ENCODE assay signal across 15 cellular contexts in genomic region chr15:89815769-89816168, GRCh38. TPM values are rescaled to one million over a fixed set of nuclear protein-coding genes. Genes with fewer than 3 reads are reported as not detected.
DNase-seq lines count a peak whose midpoint lies in the region; ATAC-seq and TF ChIP-seq lines count a peak whose summit lies in the region.
"Had no signal": no experiment of that assay in that cellular context is flagged by ENCODE, and none has a peak within 500 bp of the region (broad histone marks: within the 10 kb centered on the region; RNA-seq: fewer than 3 reads in every experiment).

No MANE protein-coding gene starts in this region.

- peaks cover 3% of the 10 kb centered on the region for H3K4me1 Mint-ChIP-seq in activated naive CD4-positive, alpha-beta T cell treated with anti-CD3 and anti-CD28 coated beads for 36 hours (ENCODE audit: low read depth)
- H3K4me1 Mint-ChIP-seq in IgD-negative memory B cell (peaks cover 3 to 12% (median 6%) of the 10 kb centered on the region in 3 donors), endodermal cell (no peaks in the 10 kb centered on the region), osteocyte (ENCODE audit: unreplicated experiment) (peaks cover 54% of the 10 kb centered on the region)

- ATAC-seq in GM19351 (IDR thresholded peaks at IDR 0.05; ENCODE audit: unreplicated experiment) (no peak), upper lobe of left lung (ENCODE audit: low FRiP score in 2 of 2) (no peak)
- ATAC-seq: esophagus mucosa had no signal

- intact Hi-C loops in activated naive CD4-positive, alpha-beta T cell treated with anti-CD3 and anti-CD28 coated beads for 36 hours (cut with micrococcal nuclease), result no loop called here

- H3K4me1 ChIP-seq in endodermal cell (ENCODE audit: control insufficient read depth, insufficient read depth, low read length) (no peaks in the 10 kb centered on the region), upper lobe of left lung (peaks cover 5 to 21% (median 17%) of the 10 kb centered on the region in 4 donors)

- H3K4me3 ChIP-seq in endodermal cell (ENCODE audit: low read length) (no peak overlapping the region), upper lobe of left lung (no peak overlapping the region)

- H3K9me3 Mint-ChIP-seq in activated naive CD4-positive, alpha-beta T cell treated with anti-CD3 and anti-CD28 coated beads for 36 hours, result no peaks in the 10 kb centered on the region
- H3K9me3 Mint-ChIP-seq in IgD-negative memory B cell (peaks cover 0 to 6% (median 6%) of the 10 kb centered on the region in 3 donors), endodermal cell (peaks cover 15% of the 10 kb centered on the region), osteocyte (ENCODE audit: unreplicated experiment) (no peaks in the 10 kb centered on the region)

- TF ChIP-seq CTCF in endodermal cell (conservative IDR thresholded peaks at IDR 0.05) (no peak), osteocyte (IDR thresholded peaks at IDR 0.05) (no peak), upper lobe of left lung (IDR thresholded peaks at IDR 0.05) (no peak)

- peaks cover 57% of the 10 kb centered on the region for H3K27me3 ChIP-seq in endodermal cell (ENCODE audit: control insufficient read depth, insufficient read depth, low read length, poor library complexity, severe bottlenecking)
- H3K27me3 ChIP-seq in upper lobe of left lung, result peaks cover 0 to 12% (median 9%) of the 10 kb centered on the region in 4 donors

- TF ChIP-seq POLR2A in upper lobe of left lung (IDR thresholded peaks at IDR 0.05), result no peak

- H3K4me3 Mint-ChIP-seq in activated naive CD4-positive, alpha-beta T cell treated with anti-CD3 and anti-CD28 coated beads for 36 hours, result peak overlapping the region; percentile 63
- H3K4me3 Mint-ChIP-seq in IgD-negative memory B cell (peak overlapping the region in 3 of 4 donors; percentile 73 to 84 (median 80)), endodermal cell (peak overlapping the region; percentile 40), osteocyte (ENCODE audit: unreplicated experiment) (peak overlapping the region; percentile 68)

- H3K27ac ChIP-seq in endodermal cell (ENCODE audit: low read depth, low read length), result no peak overlapping the region
- H3K27ac ChIP-seq in upper lobe of left lung, result no peak overlapping the region
- H3K27ac ChIP-seq: ascending aorta, Peyer's patch, WERI-Rb-1 had no signal

- H3K27me3 Mint-ChIP-seq in activated naive CD4-positive, alpha-beta T cell treated with anti-CD3 and anti-CD28 coated beads for 36 hours (ENCODE audit: low read depth), result peaks cover 43% of the 10 kb centered on the region
- peaks cover 33% of the 10 kb centered on the region for H3K27me3 Mint-ChIP-seq in IgD-negative memory B cell
- H3K27me3 Mint-ChIP-seq in endodermal cell (ENCODE audit: insufficient read depth), result peaks cover 74% of the 10 kb centered on the region
- H3K27me3 Mint-ChIP-seq in osteocyte (ENCODE audit: unreplicated experiment), result no peaks in the 10 kb centered on the region

- H3K36me3 ChIP-seq in endodermal cell (ENCODE audit: control insufficient read depth, insufficient read depth, low read length) (no peaks in the 10 kb centered on the region), upper lobe of left lung (no peaks in the 10 kb centered on the region)
- H3K36me3 ChIP-seq: ascending aorta, Peyer's patch, WERI-Rb-1 had no signal

- TF ChIP-seq EP300 in upper lobe of left lung (IDR thresholded peaks at IDR 0.05), result no peak

- H3K36me3 Mint-ChIP-seq in activated naive CD4-positive, alpha-beta T cell treated with anti-CD3 and anti-CD28 coated beads for 36 hours (ENCODE audit: low read depth), result peaks cover 1% of the 10 kb centered on the region
- no peaks in the 10 kb centered on the region for H3K36me3 Mint-ChIP-seq in IgD-negative memory B cell
- H3K36me3 Mint-ChIP-seq in endodermal cell (ENCODE audit: low read depth), result no peaks in the 10 kb centered on the region
- no peaks in the 10 kb centered on the region for H3K36me3 Mint-ChIP-seq in osteocyte (ENCODE audit: unreplicated experiment)

- DNase-seq in activated naive CD4-positive, alpha-beta T cell treated with anti-CD3 and anti-CD28 coated beads for 36 hours, result no peak
- DNase-seq in activated naive CD4-positive, alpha-beta T cell (lab: John Stamatoyannopoulos, UW), result no peak
- DNase-seq in endodermal cell, result no peak
- DNase-seq in osteocyte (ENCODE audit: extremely low spot score, unreplicated experiment), result no peak
- no peak for DNase-seq in NCI-H2029 (lab: John Stamatoyannopoulos, UW)
- DNase-seq in upper lobe of left lung, result no peak
- DNase-seq: H7, NCI-H748 treated with DMSO at 0.1 percent for 48 hours, WERI-Rb-1 had no signal

- H3K9me3 ChIP-seq in endodermal cell (ENCODE audit: control insufficient read depth, low read length) (peaks cover 9% of the 10 kb centered on the region), upper lobe of left lung (no peaks in the 10 kb centered on the region)
- H3K9me3 ChIP-seq: ascending aorta, Peyer's patch had no signal

- WGBS in endodermal cell (ENCODE audit: insufficient coverage in 1 of 2, insufficient read length in 1 of 2), 2 experiments, result 94 to 100% methylated on average over 2 to 3 of the region's 3 CpGs
- 81 to 100% methylated on average over 3 of the region's 3 CpGs for WGBS in upper lobe of left lung, 2 donors

- no peak overlapping the region for H3K9ac ChIP-seq in endodermal cell (ENCODE audit: extremely low read depth, low read length, poor library complexity, severe bottlenecking)

- CTCF ChIA-PET in activated naive CD4-positive, alpha-beta T cell treated with anti-CD3 and anti-CD28 coated beads for 36 hours (lab: Charles Lee), result no interaction called here

- H3K27ac Mint-ChIP-seq in activated naive CD4-positive, alpha-beta T cell treated with anti-CD3 and anti-CD28 coated beads for 36 hours, result no peak overlapping the region
- H3K27ac Mint-ChIP-seq in IgD-negative memory B cell (no peak overlapping the region), endodermal cell (no peak overlapping the region), osteocyte (ENCODE audit: unreplicated experiment) (peak overlapping the region; percentile 58)

RNA-seq across cellular contexts. Expression of gene ANPEP, which starts 1.1 kb away (rescaled TPM):
- not detected for total RNA-seq in activated naive CD4-positive, alpha-beta T cell treated with anti-CD3 and anti-CD28 coated beads for 36 hours
- 0.46 TPM for polyA plus RNA-seq in IgD-negative memory B cell
- total RNA-seq in endodermal cell, result 1 to 10 TPM in 1 of 2 donors, under 1 TPM in 1; 0.95 to 3.3 TPM
- 2.0 TPM for polyA plus RNA-seq in endodermal cell (2013, experiment 1 of 2)
- polyA plus RNA-seq in endodermal cell (2013, experiment 2 of 2), result 2.2 TPM
- total RNA-seq in osteocyte, result 93.1 and 95.4 TPM in 2 replicates
- 100 to 1,000 TPM in 3 of 6 donors, 10 to 100 TPM in 3; 52.7 to 201 (median 98.9) TPM for total RNA-seq in upper lobe of left lung

RNA-seq across cellular contexts. Expression of gene MESP2, which starts 39.6 kb away (rescaled TPM):
- total RNA-seq in activated naive CD4-positive, alpha-beta T cell treated with anti-CD3 and anti-CD28 coated beads for 36 hours, result not detected
- polyA plus RNA-seq in IgD-negative memory B cell, result not detected
- 1 to 10 TPM in 1 of 2 donors, under 1 TPM in 1; 0.22 to 1.3 TPM for total RNA-seq in endodermal cell
- polyA plus RNA-seq in endodermal cell (2013, experiment 1 of 2), result 0.68 TPM
- polyA plus RNA-seq in endodermal cell (2013, experiment 2 of 2), result 0.54 TPM
- total RNA-seq in osteocyte, result not detected in 2 replicates
- total RNA-seq in upper lobe of left lung, result under 1 TPM in 1 of 6 donors, not detected in 5; 0.26 TPM
- total RNA-seq: ascending aorta, Peyer's patch, smooth muscle cell had no signal

Comparison
In these comparisons a context has a peak if more than half of its experiments do, and no peak if none do; other contexts are left out.
1. RNA of gene ANPEP, which starts 1.1 kb away (total RNA-seq): 52.7 to 201 TPM in upper lobe of left lung and 93.1 to 95.4 TPM in osteocyte; 0.95 to 3.3 TPM in endodermal cell and not detected in activated naive CD4-positive, alpha-beta T cell treated with anti-CD3 and anti-CD28 coated beads for 36 hours; every median in the first group is over 10 times any median in the second.
2. Peak in every context shown above with its lines, with median percentiles within 50 percentile points of each other: H3K4me3 Mint-ChIP-seq.